Comparison of ENCODE assay signal across 22 cellular contexts in the genomic region with DNA sequence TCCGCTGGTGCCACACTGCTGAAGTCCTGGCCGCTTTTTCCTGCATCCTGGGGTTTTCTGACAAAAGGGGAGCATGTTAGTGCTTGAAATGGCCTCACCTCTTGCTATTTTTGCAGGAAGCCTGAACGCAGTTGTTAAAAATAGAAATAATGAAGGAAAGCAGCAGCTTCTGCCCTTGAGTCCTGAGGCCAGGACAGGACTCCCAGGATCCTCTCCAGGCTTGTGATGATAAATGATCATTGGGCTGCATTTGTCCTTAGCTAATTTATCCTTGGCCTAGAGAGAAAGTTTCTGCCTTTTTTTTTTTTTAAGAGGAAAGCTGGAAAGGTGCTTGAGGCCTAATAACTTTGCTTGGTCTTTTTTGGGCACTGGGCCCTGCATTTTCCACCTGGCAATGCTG.
"Had no signal": no experiment of that assay in that cellular context is flagged by ENCODE, and none has a peak within 500 bp of the region (broad histone marks: within the 10 kb centered on the region; RNA-seq: fewer than 3 reads in every experiment).

No MANE protein-coding gene starts in this region.

- ATAC-seq: activated CD8-positive, alpha-beta T cell treated with anti-CD3 and anti-CD28 coated beads, Interleukin-2, amount 10 ng/mL, durations not matched to agents 7 days and 5 days; T-helper 17 cell; WTC11 had no signal

- H3K9me3 ChIP-seq: Peyer's patch had no signal

- H3K27ac ChIP-seq: Peyer's patch had no signal

- H3K4me3 ChIP-seq: Peyer's patch had no signal

- H3K27me3 ChIP-seq: Peyer's patch had no signal

- DNase-seq: activated CD4-positive, alpha-beta T cell treated with anti-CD3 and anti-CD28 coated beads for 48 hours; activated CD4-positive, alpha-beta T cell treated with anti-CD3 and anti-CD28 coated beads, Interleukin-2, amount 50 U/mL, for 4 hours; activated CD4-positive, CD25-positive, alpha-beta regulatory T cell treated with anti-CD3 and anti-CD28 coated beads, Interleukin-2, amount 50 U/mL, for 72 hours; activated CD8-positive, alpha-beta memory T cell treated with anti-CD3 and anti-CD28 coated beads, Interleukin-2, amount 50 U/mL, for 48 hours; activated CD8-positive, alpha-beta T cell treated with anti-CD3 and anti-CD28 coated beads, Interleukin-2, amount 10 ng/mL, durations not matched to agents 7 days and 5 days; activated naive CD4-positive, alpha-beta T cell treated with anti-CD3 and anti-CD28 coated beads, Interleukin-2, amount 50 U/mL, for 16 hours; activated naive CD8-positive, alpha-beta T cell treated with anti-CD3 and anti-CD28 coated beads, Interleukin-2, amount 10 ng/mL, durations not matched to agents 7 days and 5 days; activated T-cell treated with anti-CD3 and anti-CD28 coated beads, Interleukin-2, amount 50 U/mL, for 1 hour; aorta; NCI-H1105 treated with DMSO at 0.1 percent for 48 hours; NCI-H1436 treated with DMSO at 0.1 percent for 48 hours; NCI-H187; NCI-H2081; NCI-H510A treated with DMSO at 0.1 percent for 48 hours; NCI-H69; NK-92 treated with Interleukin-12 subunit alpha and Interleukin-12 subunit beta, amount 100 ng/mL, for 24 hours; Peyer's patch; SIG-M5; T-helper 17 cell; T-helper 9 cell had no signal

- H3K36me3 ChIP-seq: Peyer's patch had no signal

- H3K4me1 ChIP-seq: Peyer's patch had no signal

- FAIRE-seq: bronchial epithelial cell had no signal
